ENCODE assay signal across 12 cellular contexts in the genomic region with DNA sequence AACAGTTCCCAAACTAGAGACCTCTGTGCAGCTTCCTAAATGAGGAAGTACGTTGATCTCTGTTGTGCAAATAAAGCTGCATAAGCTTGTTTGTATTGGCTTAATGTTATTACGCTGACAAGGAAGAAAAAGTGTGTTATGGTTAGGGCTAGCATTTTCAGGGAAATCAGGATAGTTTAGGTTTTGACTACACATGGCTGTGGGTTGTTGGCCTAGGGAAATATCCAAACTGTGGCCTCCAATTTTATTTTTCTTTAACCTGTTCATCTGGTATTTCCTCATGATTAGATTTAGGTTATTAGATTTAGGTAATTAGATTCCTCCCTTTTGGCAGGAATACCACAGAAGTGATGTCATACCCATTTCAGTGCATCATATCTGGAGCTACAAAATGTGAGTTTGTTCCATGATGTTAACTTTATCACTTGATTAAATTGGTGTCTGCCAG. TPM values are rescaled to one million over a fixed set of nuclear protein-coding genes. Genes with fewer than 3 reads are reported as not detected.
A peak's percentile ranks its signal among the peaks of the same experiment; 100 is the strongest.
DNase-seq lines count a peak whose midpoint lies in the region; ATAC-seq and TF ChIP-seq lines count a peak whose summit lies in the region.
"Had no signal": no experiment of that assay in that cellular context is flagged by ENCODE, and none has a peak within 500 bp of the region (broad histone marks: within the 10 kb centered on the region; RNA-seq: fewer than 3 reads in every experiment).

No MANE protein-coding gene starts in this region.

- no peak for TF ChIP-seq CTCF in left ventricle myocardium inferior (IDR thresholded peaks at IDR 0.05; ENCODE audit: borderline replicate concordance)
- TF ChIP-seq CTCF in PC-3 (conservative IDR thresholded peaks at IDR 0.05; ENCODE audit: low read depth, low read length), result no peak

- H2AFZ ChIP-seq in PC-3 (ENCODE audit: low read length), result no peak overlapping the region

- ATAC-seq in left ventricle myocardium superior (peak; percentile 27), PC-3 (peak; percentile 89), aorta (ENCODE audit: low FRiP score) (peak; percentile 71)
- ATAC-seq in activated CD4-positive, CD25-positive, alpha-beta regulatory T cell treated with anti-CD3 and anti-CD28 coated beads, Interleukin-2, amount 50 U/mL, for 24 hours, result no peak
- ATAC-seq: psoas muscle had no signal

- CTCF ChIA-PET in PC-3 (lab: Charles Lee), result no interaction called here

- no peaks in the 10 kb centered on the region for H4K20me1 ChIP-seq in PC-3 (ENCODE audit: low read length)

- POLR2A ChIA-PET in PC-3 (lab: Charles Lee; ENCODE audit: unreplicated experiment), result interaction anchor here (0.5 kb wide), 2 partner anchors 191 to 589 kb away, joined by 3 read pairs; a partner anchor contains a TSS

- no peak for DNase-seq in left ventricle myocardium superior
- DNase-seq in left ventricle myocardium inferior, result no peak
- peak; percentile 56 for DNase-seq in PC-3
- DNase-seq in iris pigment epithelial cell (ENCODE audit: low read depth), result peak; percentile 29
- no peak for DNase-seq in aorta
- DNase-seq in activated CD4-positive, alpha-beta T cell treated with anti-CD3 and anti-CD28 coated beads for 4 hours, result no peak
- no peak for DNase-seq in A172 (ENCODE audit: low spot score)
- DNase-seq: amniotic stem cell, islet precursor cell, NCI-H2107, psoas muscle had no signal

- no peaks in the 10 kb centered on the region for H3K9me2 ChIP-seq in PC-3 (replicated peaks; ENCODE audit: low read length)

- H3K36me3 ChIP-seq in left ventricle myocardium inferior, result no peaks in the 10 kb centered on the region
- no peaks in the 10 kb centered on the region for H3K36me3 ChIP-seq in PC-3 (ENCODE audit: low read depth, low read length)
- H3K36me3 ChIP-seq in aorta (ENCODE audit: control insufficient read depth in 1 of 2, insufficient read depth in 2 of 2, low read length in 1 of 2), result no peaks in the 10 kb centered on the region

- 1 to 2% methylated on average over 2 of the region's 2 CpGs for WGBS in aorta, 2 donors

- H3K4me2 ChIP-seq in PC-3 (ENCODE audit: low read length), result peak overlapping the region; percentile 27; the same call in 1 of the 2 replicates

- BruUV-seq in PC-3 (replicated peaks; lab: Mats Ljungman, UMichigan), result no TSS peak

- H3K4me3 ChIP-seq in left ventricle myocardium inferior (no peak overlapping the region), PC-3 (ENCODE audit: low read length) (no peak overlapping the region), aorta (ENCODE audit: low read length in 2 of 2) (no peak overlapping the region)
- H3K4me3 ChIP-seq: psoas muscle had no signal

- H3K79me2 ChIP-seq in PC-3 (ENCODE audit: low read length), result no peaks in the 10 kb centered on the region

- peaks cover 5% of the 10 kb centered on the region for H3K9me3 ChIP-seq in left ventricle myocardium inferior (replicated peaks)
- no peaks in the 10 kb centered on the region for H3K9me3 ChIP-seq in PC-3 (ENCODE audit: low read length)
- H3K9me3 ChIP-seq in aorta (ENCODE audit: control insufficient read depth, low read length), result peaks cover 2% of the 10 kb centered on the region
- H3K9me3 ChIP-seq: psoas muscle had no signal

- peaks cover 15% of the 10 kb centered on the region for H3K27me3 ChIP-seq in left ventricle myocardium inferior (ENCODE audit: low read depth)
- no peaks in the 10 kb centered on the region for H3K27me3 ChIP-seq in PC-3 (ENCODE audit: low read length)
- H3K27me3 ChIP-seq in aorta (ENCODE audit: control insufficient read depth in 1 of 2, insufficient read depth in 2 of 2, low read length in 1 of 2), result no peaks in the 10 kb centered on the region

- H3K4me1 ChIP-seq in left ventricle myocardium inferior, result no peaks in the 10 kb centered on the region
- H3K4me1 ChIP-seq in PC-3 (ENCODE audit: insufficient read depth, low read length), result peaks cover 20% of the 10 kb centered on the region
- no peaks in the 10 kb centered on the region for H3K4me1 ChIP-seq in aorta (ENCODE audit: control insufficient read depth in 1 of 2, insufficient read depth in 2 of 2, low read length in 2 of 2)
- H3K4me1 ChIP-seq: psoas muscle had no signal

- H3F3A ChIP-seq in PC-3 (ENCODE audit: low read length, unreplicated experiment), result no peaks in the 10 kb centered on the region

- no peak overlapping the region for H3K27ac ChIP-seq in left ventricle myocardium inferior (replicated peaks)
- H3K27ac ChIP-seq in PC-3 (ENCODE audit: low read length), result peak overlapping the region; percentile 11
- no peak overlapping the region for H3K27ac ChIP-seq in aorta (ENCODE audit: low read depth in 1 of 2, low read length in 2 of 2)
- H3K27ac ChIP-seq: psoas muscle had no signal

- no peak overlapping the region for H3K9ac ChIP-seq in PC-3 (ENCODE audit: low read length)

- intact Hi-C loops in left ventricle myocardium superior (cut with micrococcal nuclease) (no loop called here), left ventricle myocardium inferior (cut with micrococcal nuclease) (no loop called here), PC-3 (cut with micrococcal nuclease) (no loop called here), aorta (cut with DNase I) (no loop called here)

RNA-seq across cellular contexts. Expression of a gene that starts 8.7 kb away (rescaled TPM):
- 48.4 TPM for total RNA-seq in left ventricle myocardium superior
- 47.7 TPM for total RNA-seq in left ventricle myocardium inferior
- 18.5 and 26.3 TPM in 2 replicates for total RNA-seq in PC-3 (2014; rRNA removed)
- 10 to 100 TPM; 16.8 to 20.8 TPM for total RNA-seq in aorta
- 10 to 100 TPM in 1 of 2 donors, 1 to 10 TPM in 1; 8.5 to 59.4 TPM for polyA plus RNA-seq in aorta
- 22.0 and 24.1 TPM in 2 replicates for total RNA-seq in A172 (2014; rRNA removed; shearing (Covaris generic))

RNA-seq across cellular contexts. Expression of a gene that starts 54.5 kb away (rescaled TPM):
- total RNA-seq in left ventricle myocardium superior (not detected), left ventricle myocardium inferior (not detected), PC-3 (2014; rRNA removed) (2.8 and 3.2 TPM in 2 replicates), aorta (under 1 TPM; 0.23 to 0.27 TPM)
- under 1 TPM; 0.23 to 0.50 TPM for polyA plus RNA-seq in aorta
- total RNA-seq in A172 (2014; rRNA removed; shearing (Covaris generic)), result 0.12 TPM in 1 of 2 replicates, not detected in the other

Comparison
In these comparisons a context has a peak if more than half of its experiments do, and no peak if none do; other contexts are left out.
1. ATAC-seq: peak in left ventricle myocardium superior (single experiment), PC-3 (single experiment) and aorta (single experiment); none in activated CD4-positive, CD25-positive, alpha-beta regulatory T cell treated with anti-CD3 and anti-CD28 coated beads, Interleukin-2, amount 50 U/mL, for 24 hours (0 of 2).
2. DNase-seq: peak in PC-3 (single experiment) and iris pigment epithelial cell (single experiment); none in left ventricle myocardium superior (single experiment), left ventricle myocardium inferior (single experiment), aorta (0 of 2), activated CD4-positive, alpha-beta T cell treated with anti-CD3 and anti-CD28 coated beads for 4 hours (0 of 2) and A172 (single experiment).